ENCODE assay signal across 9 cellular contexts in the genomic region with DNA sequence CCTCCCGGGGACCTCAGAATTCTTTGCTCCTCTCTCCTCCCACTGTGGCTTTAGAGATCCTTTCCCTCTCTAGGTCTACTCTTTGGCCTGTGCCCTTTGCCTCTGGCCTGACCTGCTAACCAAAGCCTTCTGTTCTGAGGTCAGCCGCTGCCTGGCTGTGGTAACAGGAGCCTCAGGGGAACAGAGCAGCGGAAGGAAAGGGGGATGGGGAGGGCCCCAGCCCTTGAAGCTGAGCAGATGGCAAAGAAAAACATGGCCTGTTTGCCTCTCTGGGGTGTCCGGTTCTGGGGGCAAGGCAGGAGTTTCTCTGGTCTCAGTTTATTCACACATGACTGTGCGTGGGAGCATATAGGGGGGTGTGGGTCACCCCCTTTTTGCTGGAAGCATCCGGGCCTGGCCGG. TPM values are rescaled to one million over a fixed set of nuclear protein-coding genes. Genes with fewer than 3 reads are reported as not detected.
DNase-seq lines count a peak whose midpoint lies in the region; ATAC-seq and TF ChIP-seq lines count a peak whose summit lies in the region.
"Had no signal": no experiment of that assay in that cellular context is flagged by ENCODE, and none has a peak within 500 bp of the region (broad histone marks: within the 10 kb centered on the region; RNA-seq: fewer than 3 reads in every experiment).

No MANE protein-coding gene starts in this region.

- H3K36me3 ChIP-seq in right atrium auricular region: no peaks in the 10 kb centered on the region

- no peak overlapping the region for H3K27ac ChIP-seq in right atrium auricular region

- H3K4me3 ChIP-seq in right atrium auricular region: no peak overlapping the region

- intact Hi-C loops in Right ventricle myocardium inferior (cut with DNase I): no loop called here

- TF ChIP-seq CTCF in right atrium auricular region (IDR thresholded peaks at IDR 0.05): no peak

- no peaks in the 10 kb centered on the region for H3K4me1 ChIP-seq in right atrium auricular region

- ATAC-seq in Right ventricle myocardium inferior (peak; percentile 46), HG03097 (IDR thresholded peaks at IDR 0.05; ENCODE audit: low FRiP score, unreplicated experiment) (peak; percentile 91)

- peaks cover 0 to 2% of the 10 kb centered on the region in 2 donors for H3K27me3 ChIP-seq in right atrium auricular region

- no peaks in the 10 kb centered on the region for H3K9me3 ChIP-seq in right atrium auricular region

- DNase-seq in Right ventricle myocardium inferior (ENCODE audit: missing footprints) (no peak), right atrium auricular region (ENCODE audit: low spot score) (no peak), SKM-1 treated with dmso at 0.1 percent for 144 hours (lab: John Stamatoyannopoulos, UW; ENCODE audit: unreplicated experiment) (peak; percentile 90), fibroblast of gingiva (ENCODE audit: low read depth) (peak; percentile 58), hippocampal formation (lab: John Stamatoyannopoulos, UW) (no peak), NCI-H1417 (lab: John Stamatoyannopoulos, UW) (no peak)
- DNase-seq in stimulated activated CD8-positive, alpha-beta memory T cell treated with anti-CD3 and anti-CD28 coated beads, Interleukin-4, amount 100 ng/mL, for 48 hours: peak; percentile 44
- DNase-seq: right cardiac atrium had no signal

RNA-seq across cellular contexts. Expression of a gene that starts 28.2 kb away (rescaled TPM):
- not detected for total RNA-seq in Right ventricle myocardium inferior
- total RNA-seq in right atrium auricular region: not detected

Comparison
In these comparisons a context has a peak if more than half of its experiments do, and no peak if none do; other contexts are left out.
1. DNase-seq: peak in SKM-1 treated with dmso at 0.1 percent for 144 hours (single experiment), fibroblast of gingiva (single experiment) and stimulated activated CD8-positive, alpha-beta memory T cell treated with anti-CD3 and anti-CD28 coated beads, Interleukin-4, amount 100 ng/mL, for 48 hours (single experiment); none in Right ventricle myocardium inferior (single experiment), right atrium auricular region (single experiment), hippocampal formation (0 of 2) and NCI-H1417 (0 of 3).